In the genomic region with DNA sequence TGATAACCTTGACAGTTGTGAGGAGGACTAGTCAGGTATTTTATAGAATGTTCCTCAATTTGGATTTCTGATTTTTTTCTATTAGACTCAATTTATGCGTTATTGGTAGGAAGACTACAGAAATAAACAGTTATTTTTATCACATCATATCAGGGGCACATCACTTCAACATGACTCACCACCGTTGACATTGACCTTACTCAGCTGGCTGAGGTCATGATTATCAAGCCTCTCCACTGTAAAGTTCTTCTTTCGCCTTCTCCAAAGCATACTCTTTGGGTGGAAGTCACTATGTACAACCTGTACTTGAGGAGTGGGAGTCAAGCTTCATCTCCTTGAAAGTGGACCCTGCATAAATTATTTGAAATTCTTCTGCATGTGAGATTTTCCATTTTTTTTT, we compare ENCODE assay signal across 19 cellular contexts.
"Had no signal": no experiment of that assay in that cellular context is flagged by ENCODE, and none has a peak within 500 bp of the region (broad histone marks: within the 10 kb centered on the region; RNA-seq: fewer than 3 reads in every experiment).

No MANE protein-coding gene starts in this region.

- H3K27ac Mint-ChIP-seq: activated B cell treated with CpG ODN at 0.5 μM for 24 hours; activated CD8-positive, alpha-beta T cell treated with anti-CD3 and anti-CD28 coated beads, Interleukin-2, amount 10 ng/mL, durations not matched to agents 7 days and 5 days; activated naive CD8-positive, alpha-beta T cell treated with anti-CD3 and anti-CD28 coated beads for 36 hours; activated T-cell treated with anti-CD3 and anti-CD28 coated beads, Interleukin-2, amount 50 U/mL, for 72 hours; nephron; stimulated activated naive B cell treated with anti-CD40 and anti-IgM and Interleukin-4, amounts not matched to agents 10 μg/mL and 1 μg/mL and 100 μg/mL, for 72 hours had no signal

- H3K36me3 Mint-ChIP-seq: activated naive CD8-positive, alpha-beta T cell treated with anti-CD3 and anti-CD28 coated beads for 36 hours; stimulated activated naive B cell treated with anti-CD40 and anti-IgM and Interleukin-4, amounts not matched to agents 10 μg/mL and 1 μg/mL and 100 μg/mL, for 72 hours had no signal

- H3K4me3 Mint-ChIP-seq: activated B cell treated with CpG ODN at 0.5 μM for 24 hours; activated CD8-positive, alpha-beta T cell treated with anti-CD3 and anti-CD28 coated beads, Interleukin-2, amount 10 ng/mL, durations not matched to agents 7 days and 5 days; activated naive CD8-positive, alpha-beta T cell treated with anti-CD3 and anti-CD28 coated beads for 36 hours; activated T-cell treated with anti-CD3 and anti-CD28 coated beads, Interleukin-2, amount 50 U/mL, for 72 hours; nephron; stimulated activated naive B cell treated with anti-CD40 and anti-IgM and Interleukin-4, amounts not matched to agents 10 μg/mL and 1 μg/mL and 100 μg/mL, for 72 hours had no signal

- H3K4me3 ChIP-seq: cardiac muscle cell, thyroid gland, vagina had no signal

- DNase-seq: activated B cell treated with CpG ODN at 0.5 μM for 24 hours; activated CD4-positive, alpha-beta T cell treated with anti-CD3 and anti-CD28 coated beads for 48 hours; activated CD8-positive, alpha-beta memory T cell treated with anti-CD3 and anti-CD28 coated beads, Interleukin-2, amount 50 U/mL, for 4 hours; activated CD8-positive, alpha-beta T cell treated with anti-CD3 and anti-CD28 coated beads, Interleukin-2, amount 10 ng/mL, durations not matched to agents 7 days and 5 days; activated naive CD8-positive, alpha-beta T cell treated with anti-CD3 and anti-CD28 coated beads for 36 hours; activated T-cell treated with anti-CD3 and anti-CD28 coated beads, Interleukin-2, amount 50 U/mL, for 72 hours; anterior cingulate cortex; erythroblast; kidney glomerular epithelial cell; mesendoderm; nucleus accumbens; posterior cingulate gyrus; retina; stimulated activated CD4-positive, alpha-beta T cell treated with anti-CD3 and anti-CD28 coated beads, Interleukin-2, amount 100 ng/mL, for 48 hours; stimulated activated naive B cell treated with anti-CD40 and anti-IgM and Interleukin-4, amounts not matched to agents 10 μg/mL and 1 μg/mL and 100 μg/mL, for 72 hours; thyroid gland had no signal

- H3K4me1 Mint-ChIP-seq: activated B cell treated with CpG ODN at 0.5 μM for 24 hours; activated naive CD8-positive, alpha-beta T cell treated with anti-CD3 and anti-CD28 coated beads for 36 hours; nephron; stimulated activated naive B cell treated with anti-CD40 and anti-IgM and Interleukin-4, amounts not matched to agents 10 μg/mL and 1 μg/mL and 100 μg/mL, for 72 hours had no signal

- H3K9me3 Mint-ChIP-seq: activated B cell treated with CpG ODN at 0.5 μM for 24 hours; activated T-cell treated with anti-CD3 and anti-CD28 coated beads, Interleukin-2, amount 50 U/mL, for 72 hours; nephron had no signal

- H3K27me3 Mint-ChIP-seq: activated B cell treated with CpG ODN at 0.5 μM for 24 hours; activated naive CD8-positive, alpha-beta T cell treated with anti-CD3 and anti-CD28 coated beads for 36 hours; stimulated activated naive B cell treated with anti-CD40 and anti-IgM and Interleukin-4, amounts not matched to agents 10 μg/mL and 1 μg/mL and 100 μg/mL, for 72 hours had no signal
